ENCODE assay signal across 27 cellular contexts in the genomic region with DNA sequence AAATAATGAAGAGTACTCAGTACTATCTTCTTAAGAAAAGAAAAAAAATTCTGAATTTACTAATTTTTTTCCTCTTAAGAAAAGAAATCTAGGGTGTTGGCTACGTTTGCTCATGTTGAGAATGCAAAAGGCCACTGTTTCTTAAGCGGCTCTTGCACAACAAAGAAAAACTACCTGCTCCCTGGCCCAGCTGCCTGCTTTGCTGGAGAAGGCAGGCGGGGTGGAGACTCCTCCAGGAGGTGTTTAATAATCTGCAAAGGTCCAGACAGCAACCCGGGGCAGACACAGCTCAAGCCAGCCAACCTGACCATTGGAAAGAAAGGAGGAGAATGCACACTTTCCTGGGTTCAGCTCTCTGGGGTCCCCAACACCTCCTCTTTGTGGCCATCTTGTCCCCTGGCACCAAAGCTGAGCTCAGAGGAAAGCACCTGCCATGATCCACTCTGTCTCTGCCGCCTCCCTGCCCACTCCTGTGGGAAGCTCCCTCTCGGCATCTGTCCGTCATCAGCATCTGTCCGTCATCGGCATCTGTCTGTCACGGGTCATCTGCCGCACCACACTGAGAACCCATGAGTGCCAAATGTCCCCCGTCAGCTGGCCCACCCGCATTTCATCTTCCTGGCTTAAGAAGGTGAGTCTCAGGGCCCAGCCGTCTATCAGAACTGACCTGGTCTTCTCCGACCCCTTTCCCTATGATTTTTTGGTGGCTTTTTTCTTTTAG. TPM values are rescaled to one million over a fixed set of nuclear protein-coding genes. Genes with fewer than 3 reads are reported as not detected.
DNase-seq lines count a peak whose midpoint lies in the region; ATAC-seq and TF ChIP-seq lines count a peak whose summit lies in the region.
"Had no signal": no experiment of that assay in that cellular context is flagged by ENCODE, and none has a peak within 500 bp of the region (broad histone marks: within the 10 kb centered on the region; RNA-seq: fewer than 3 reads in every experiment).

No MANE protein-coding gene starts in this region.

- H3K9me3 Mint-ChIP-seq in glutamatergic neuron (ENCODE audit: unreplicated experiment): peaks cover 31% of the 10 kb centered on the region
- H3K9me3 Mint-ChIP-seq: activated CD4-positive, alpha-beta T cell treated with anti-CD3 and anti-CD28 coated beads, Interleukin-2, amount 10 ng/mL, durations not matched to agents 24 days and 14 days; activated naive CD4-positive, alpha-beta T cell treated with anti-CD3 and anti-CD28 coated beads for 36 hours; endodermal cell; stimulated activated memory B cell treated with anti-CD40 and anti-IgM and Interleukin-4, amounts not matched to agents 10 μg/mL and 1 μg/mL and 100 μg/mL, for 72 hours had no signal

- DNase-seq in amniotic epithelial cell (ENCODE audit: low read depth) (peak; percentile 41), glutamatergic neuron (peak; percentile 70), myocyte (ENCODE audit: low read depth) (peak; percentile 6), sciatic nerve (ENCODE audit: low spot score) (peak; percentile 33), mesendoderm (no peak)
- no peak for DNase-seq in stimulated activated CD4-positive, alpha-beta T cell treated with anti-CD3 and anti-CD28 coated beads, Interleukin-2, amount 100 ng/mL, for 24 hours
- DNase-seq: activated CD4-positive, alpha-beta T cell treated with anti-CD3 and anti-CD28 coated beads, Interleukin-2, amount 10 ng/mL, durations not matched to agents 24 days and 14 days; activated CD8-positive, alpha-beta memory T cell treated with anti-CD3 and anti-CD28 coated beads, Interleukin-2, amount 10 ng/mL, durations not matched to agents 7 days and 5 days; activated naive CD4-positive, alpha-beta T cell treated with anti-CD3 and anti-CD28 coated beads for 36 hours; amygdala; C1 segment of cervical spinal cord; colonic mucosa; DND-41; NCI-H1105; NCI-H2029 treated with DMSO at 0.1 percent for 48 hours; NCI-H226; NCI-H748 treated with DMSO at 0.1 percent for 48 hours; OCI-M1; spleen; stimulated activated CD4-positive, alpha-beta T cell treated with anti-CD3 and anti-CD28 coated beads, Interleukin-4, amount 100 ng/mL, for 1 hour; WERI-Rb-1 had no signal

- H3K9ac ChIP-seq in mesendoderm (ENCODE audit: low read length): no peak overlapping the region

- no peak overlapping the region for H3K4me2 ChIP-seq in mesendoderm (ENCODE audit: low read length)

- no peak overlapping the region for H3K4me3 ChIP-seq in mesendoderm (ENCODE audit: low read length)
- H3K4me3 ChIP-seq: breast epithelium, colonic mucosa, gastroesophageal sphincter, spleen had no signal

- H3K4me3 Mint-ChIP-seq in glutamatergic neuron (ENCODE audit: unreplicated experiment): peak overlapping the region; percentile 88
- H3K4me3 Mint-ChIP-seq: activated CD4-positive, alpha-beta T cell treated with anti-CD3 and anti-CD28 coated beads, Interleukin-2, amount 10 ng/mL, durations not matched to agents 24 days and 14 days; activated CD8-positive, alpha-beta memory T cell treated with anti-CD3 and anti-CD28 coated beads, Interleukin-2, amount 10 ng/mL, durations not matched to agents 7 days and 5 days; activated naive CD4-positive, alpha-beta T cell treated with anti-CD3 and anti-CD28 coated beads for 36 hours; endodermal cell; stimulated activated memory B cell treated with anti-CD40 and anti-IgM and Interleukin-4, amounts not matched to agents 10 μg/mL and 1 μg/mL and 100 μg/mL, for 72 hours had no signal

- no peaks in the 10 kb centered on the region for H3K4me1 ChIP-seq in mesendoderm (ENCODE audit: control insufficient read depth, low read depth, low read length)
- H3K4me1 ChIP-seq: breast epithelium, colonic mucosa had no signal

- H2BK5ac ChIP-seq in mesendoderm (ENCODE audit: low read length): no peak overlapping the region

- TF ChIP-seq CTCF in glutamatergic neuron (IDR thresholded peaks at IDR 0.05; ENCODE audit: partially characterized antibody, unreplicated experiment): no peak

- peaks cover 12% of the 10 kb centered on the region for H3K27me3 Mint-ChIP-seq in glutamatergic neuron (ENCODE audit: unreplicated experiment)
- H3K27me3 Mint-ChIP-seq: stimulated activated memory B cell treated with anti-CD40 and anti-IgM and Interleukin-4, amounts not matched to agents 10 μg/mL and 1 μg/mL and 100 μg/mL, for 72 hours had no signal

- peak overlapping the region; percentile 99 for H3K27ac Mint-ChIP-seq in glutamatergic neuron (ENCODE audit: unreplicated experiment)
- H3K27ac Mint-ChIP-seq: activated CD4-positive, alpha-beta T cell treated with anti-CD3 and anti-CD28 coated beads, Interleukin-2, amount 10 ng/mL, durations not matched to agents 24 days and 14 days; activated CD8-positive, alpha-beta memory T cell treated with anti-CD3 and anti-CD28 coated beads, Interleukin-2, amount 10 ng/mL, durations not matched to agents 7 days and 5 days; activated naive CD4-positive, alpha-beta T cell treated with anti-CD3 and anti-CD28 coated beads for 36 hours; endodermal cell; stimulated activated memory B cell treated with anti-CD40 and anti-IgM and Interleukin-4, amounts not matched to agents 10 μg/mL and 1 μg/mL and 100 μg/mL, for 72 hours had no signal

- peaks cover 4% of the 10 kb centered on the region for H3K36me3 Mint-ChIP-seq in glutamatergic neuron (ENCODE audit: unreplicated experiment)
- H3K36me3 Mint-ChIP-seq: activated CD8-positive, alpha-beta memory T cell treated with anti-CD3 and anti-CD28 coated beads, Interleukin-2, amount 10 ng/mL, durations not matched to agents 7 days and 5 days; stimulated activated memory B cell treated with anti-CD40 and anti-IgM and Interleukin-4, amounts not matched to agents 10 μg/mL and 1 μg/mL and 100 μg/mL, for 72 hours had no signal

- no peak overlapping the region for H2BK15ac ChIP-seq in mesendoderm (replicated peaks; ENCODE audit: low read depth)

- peaks cover 79% of the 10 kb centered on the region for H3K4me1 Mint-ChIP-seq in glutamatergic neuron (ENCODE audit: low read depth, unreplicated experiment)
- H3K4me1 Mint-ChIP-seq: activated CD4-positive, alpha-beta T cell treated with anti-CD3 and anti-CD28 coated beads, Interleukin-2, amount 10 ng/mL, durations not matched to agents 24 days and 14 days; activated CD8-positive, alpha-beta memory T cell treated with anti-CD3 and anti-CD28 coated beads, Interleukin-2, amount 10 ng/mL, durations not matched to agents 7 days and 5 days had no signal

- intact Hi-C loops in sciatic nerve (cut with DNase I): no loop called here

- no peaks in the 10 kb centered on the region for H3K27me3 ChIP-seq in mesendoderm (ENCODE audit: insufficient read depth, low read length, poor library complexity)
- H3K27me3 ChIP-seq: breast epithelium, colonic mucosa, gastroesophageal sphincter, spleen had no signal

- no CpG with 5 or more reads among the region's 15 CpGs for WGBS in mesendoderm (ENCODE audit: extremely low coverage, insufficient coverage, low lambda C conversion rate)

- no peak overlapping the region for H4K5ac ChIP-seq in mesendoderm (ENCODE audit: low read length)

- H3K27ac ChIP-seq in mesendoderm (ENCODE audit: low read depth, low read length): no peak overlapping the region
- H3K27ac ChIP-seq: breast epithelium, colonic mucosa, gastroesophageal sphincter, HL-60, WERI-Rb-1 had no signal

- no peaks in the 10 kb centered on the region for H3K36me3 ChIP-seq in mesendoderm (ENCODE audit: control insufficient read depth, insufficient read depth, low read length)
- H3K36me3 ChIP-seq: breast epithelium, colonic mucosa, gastroesophageal sphincter had no signal

- no peaks in the 10 kb centered on the region for H3K79me1 ChIP-seq in mesendoderm (ENCODE audit: low read length)

- no peak overlapping the region for H3K18ac ChIP-seq in mesendoderm (ENCODE audit: low read length)

- ATAC-seq in sciatic nerve: no peak
- ATAC-seq in GM19463 (IDR thresholded peaks at IDR 0.05; ENCODE audit: unreplicated experiment): no peak
- ATAC-seq: activated CD8-positive, alpha-beta memory T cell treated with anti-CD3 and anti-CD28 coated beads, Interleukin-2, amount 10 ng/mL, durations not matched to agents 7 days and 5 days; gastroesophageal sphincter; stimulated activated memory B cell treated with anti-CD40 and anti-IgM and Interleukin-4, amounts not matched to agents 10 μg/mL and 1 μg/mL and 100 μg/mL, for 72 hours had no signal

- no peak overlapping the region for H3K4ac ChIP-seq in mesendoderm (ENCODE audit: low read depth, low read length)

- no peak overlapping the region for H3K23ac ChIP-seq in mesendoderm (ENCODE audit: low read length)

- H2BK120ac ChIP-seq in mesendoderm (ENCODE audit: low read depth, low read length): no peak overlapping the region

- no peak overlapping the region for H3K56ac ChIP-seq in mesendoderm (ENCODE audit: low read length)

- no peak overlapping the region for H2AK5ac ChIP-seq in mesendoderm (ENCODE audit: low read length)

- no peak overlapping the region for H4K8ac ChIP-seq in mesendoderm (ENCODE audit: low read depth, low read length)

- no peaks in the 10 kb centered on the region for H3K79me2 ChIP-seq in mesendoderm (ENCODE audit: control insufficient read depth, insufficient read depth, low read length)

RNA-seq across cellular contexts. Expression of gene ZNF516, which starts 11.9 kb away (rescaled TPM):
- total RNA-seq in glutamatergic neuron (ENCODE audit: unreplicated experiment) (192 TPM), myocyte (11.3 TPM in 2 replicates), sciatic nerve (53.5 TPM)
- polyA plus RNA-seq in myocyte (2012): 5.5 TPM
- 2.1 TPM for polyA plus RNA-seq in mesendoderm (2013, experiment 1 of 2)
- polyA plus RNA-seq in mesendoderm (2013, experiment 2 of 2): 2.6 TPM

Comparison
In these comparisons a context has a peak if more than half of its experiments do, and no peak if none do; other contexts are left out.
1. DNase-seq: peak in amniotic epithelial cell (single experiment), glutamatergic neuron (single experiment), myocyte (single experiment) and sciatic nerve (single experiment); none in stimulated activated CD4-positive, alpha-beta T cell treated with anti-CD3 and anti-CD28 coated beads, Interleukin-2, amount 100 ng/mL, for 24 hours (0 of 2) and mesendoderm (single experiment).